Comparison of ENCODE assay signal across 8 cellular contexts in genomic region chr4:112279025-112279881, GRCh38. TPM values are rescaled to one million over a fixed set of nuclear protein-coding genes. Genes with fewer than 3 reads are reported as not detected.
DNase-seq lines count a peak whose midpoint lies in the region; ATAC-seq and TF ChIP-seq lines count a peak whose summit lies in the region.

No MANE protein-coding gene starts in this region.

- no peaks in the 10 kb centered on the region for H3K4me1 ChIP-seq in PC-3 (ENCODE audit: insufficient read depth, low read length)

- no peaks in the 10 kb centered on the region for H3K27me3 Mint-ChIP-seq in activated T-helper 17 cell treated with anti-CD3 and anti-CD28 coated beads, Interleukin-2, amount 50 U/mL, for 72 hours
- peaks cover 3% of the 10 kb centered on the region for H3K27me3 Mint-ChIP-seq in glutamatergic neuron (ENCODE audit: unreplicated experiment)

- no peaks in the 10 kb centered on the region for H4K20me1 ChIP-seq in PC-3 (ENCODE audit: low read length)

- no peaks in the 10 kb centered on the region for H3K9me3 Mint-ChIP-seq in activated T-helper 17 cell treated with anti-CD3 and anti-CD28 coated beads, Interleukin-2, amount 50 U/mL, for 72 hours
- H3K9me3 Mint-ChIP-seq in glutamatergic neuron (ENCODE audit: unreplicated experiment), result peaks cover 4% of the 10 kb centered on the region

- H3K27ac ChIP-seq in PC-3 (ENCODE audit: low read length), result no peak overlapping the region

- no peaks in the 10 kb centered on the region for H3K9me3 ChIP-seq in PC-3 (ENCODE audit: low read length)

- H2AFZ ChIP-seq in PC-3 (ENCODE audit: low read length), result no peak overlapping the region

- no peaks in the 10 kb centered on the region for H3F3A ChIP-seq in PC-3 (ENCODE audit: low read length, unreplicated experiment)

- H3K4me2 ChIP-seq in PC-3 (ENCODE audit: low read length), result no peak overlapping the region

- TF ChIP-seq CTCF in PC-3 (conservative IDR thresholded peaks at IDR 0.05; ENCODE audit: low read depth, low read length) (no peak), glutamatergic neuron (IDR thresholded peaks at IDR 0.05; ENCODE audit: partially characterized antibody, unreplicated experiment) (no peak)

- no TSS peak for BruUV-seq in PC-3 (replicated peaks; lab: Mats Ljungman, UMichigan)

- H3K36me3 ChIP-seq in PC-3 (ENCODE audit: low read depth, low read length), result no peaks in the 10 kb centered on the region; the same call in 1 of the 2 replicates

- H3K4me3 ChIP-seq in PC-3 (ENCODE audit: low read length), result no peak overlapping the region

- intact Hi-C loops in PC-3 (cut with micrococcal nuclease), result no loop called here

- H3K27ac Mint-ChIP-seq in activated T-helper 17 cell treated with anti-CD3 and anti-CD28 coated beads, Interleukin-2, amount 50 U/mL, for 72 hours, result peak overlapping the region; percentile 54
- no peak overlapping the region for H3K27ac Mint-ChIP-seq in glutamatergic neuron (ENCODE audit: unreplicated experiment)

- H3K4me1 Mint-ChIP-seq in activated T-helper 17 cell treated with anti-CD3 and anti-CD28 coated beads, Interleukin-2, amount 50 U/mL, for 72 hours, result peaks cover 58% of the 10 kb centered on the region
- no peaks in the 10 kb centered on the region for H3K4me1 Mint-ChIP-seq in glutamatergic neuron (ENCODE audit: low read depth, unreplicated experiment)

- H3K4me3 Mint-ChIP-seq in activated T-helper 17 cell treated with anti-CD3 and anti-CD28 coated beads, Interleukin-2, amount 50 U/mL, for 72 hours, result peak overlapping the region; percentile 93
- H3K4me3 Mint-ChIP-seq in glutamatergic neuron (ENCODE audit: unreplicated experiment), result no peak overlapping the region

- CTCF ChIA-PET in PC-3 (lab: Charles Lee), result no interaction called here

- H3K36me3 Mint-ChIP-seq in activated T-helper 17 cell treated with anti-CD3 and anti-CD28 coated beads, Interleukin-2, amount 50 U/mL, for 72 hours (ENCODE audit: low read depth), result peaks cover 97% of the 10 kb centered on the region
- H3K36me3 Mint-ChIP-seq in glutamatergic neuron (ENCODE audit: unreplicated experiment), result no peaks in the 10 kb centered on the region

- no peaks in the 10 kb centered on the region for H3K9me2 ChIP-seq in PC-3 (replicated peaks; ENCODE audit: low read length)

- H3K79me2 ChIP-seq in PC-3 (ENCODE audit: low read length), result peaks cover 55% of the 10 kb centered on the region

- no peak overlapping the region for H3K9ac ChIP-seq in PC-3 (ENCODE audit: low read length)

- POLR2A ChIA-PET in PC-3 (lab: Charles Lee; ENCODE audit: unreplicated experiment), result no interaction called here

- no peaks in the 10 kb centered on the region for H3K27me3 ChIP-seq in PC-3 (ENCODE audit: low read length)

- peak; percentile 41 to 52 for DNase-seq in AML-193 (lab: John Stamatoyannopoulos, UW)
- DNase-seq in NCI-H524 treated with DMSO at 0.1 percent for 48 hours (lab: John Stamatoyannopoulos, UW), result no peak
- DNase-seq in PC-3, result no peak
- no peak for DNase-seq in NCI-H1694 (lab: John Stamatoyannopoulos, UW)
- DNase-seq in glutamatergic neuron, result no peak

- ATAC-seq in GM19035 (IDR thresholded peaks at IDR 0.05; ENCODE audit: unreplicated experiment) (peak; percentile 64), HG03097 (IDR thresholded peaks at IDR 0.05; ENCODE audit: low FRiP score, unreplicated experiment) (peak; percentile 53), PC-3 (no peak)
- peak; percentile 3 for ATAC-seq in activated T-helper 17 cell treated with anti-CD3 and anti-CD28 coated beads, Interleukin-2, amount 50 U/mL, for 72 hours (replicated peaks)

RNA-seq across cellular contexts. Expression of gene TIFA, which starts 6.5 kb away (rescaled TPM):
- 100 to 1,000 TPM in 1 of 2 donors, 10 to 100 TPM in 1; 53.6 to 108 TPM for total RNA-seq in activated T-helper 17 cell treated with anti-CD3 and anti-CD28 coated beads, Interleukin-2, amount 50 U/mL, for 72 hours
- total RNA-seq in PC-3 (2014; rRNA removed) (9.4 and 12.5 TPM in 2 replicates), glutamatergic neuron (ENCODE audit: unreplicated experiment) (3.0 TPM)

RNA-seq across cellular contexts. Expression of gene ALPK1, which starts 17.9 kb away (rescaled TPM):
- total RNA-seq in activated T-helper 17 cell treated with anti-CD3 and anti-CD28 coated beads, Interleukin-2, amount 50 U/mL, for 72 hours, result 10 to 100 TPM; 15.7 to 55.3 TPM
- total RNA-seq in PC-3 (2014; rRNA removed) (4.2 and 4.3 TPM in 2 replicates), glutamatergic neuron (ENCODE audit: unreplicated experiment) (0.86 TPM)

RNA-seq across cellular contexts. Expression of gene AP1AR, which starts 47.7 kb away (rescaled TPM):
- total RNA-seq in activated T-helper 17 cell treated with anti-CD3 and anti-CD28 coated beads, Interleukin-2, amount 50 U/mL, for 72 hours, result 10 to 100 TPM in 1 of 2 donors, 1 to 10 TPM in 1; 9.1 to 23.1 TPM
- total RNA-seq in PC-3 (2014; rRNA removed), result 21.3 and 34.6 TPM in 2 replicates
- 21.0 TPM for total RNA-seq in glutamatergic neuron (ENCODE audit: unreplicated experiment)

Comparison
In these comparisons a context has a peak if more than half of its experiments do, and no peak if none do; other contexts are left out.
1. DNase-seq: peak in AML-193 (2 of 2); none in NCI-H524 treated with DMSO at 0.1 percent for 48 hours (single experiment), PC-3 (single experiment), NCI-H1694 (single experiment) and glutamatergic neuron (single experiment).